9 cellular contexts compared by ENCODE assay signal in genomic region chr19:6056282-6056741, GRCh38. TPM values are rescaled to one million over a fixed set of nuclear protein-coding genes. Genes with fewer than 3 reads are reported as not detected.
A peak's percentile ranks its signal among the peaks of the same experiment; 100 is the strongest.
DNase-seq lines count a peak whose midpoint lies in the region; ATAC-seq and TF ChIP-seq lines count a peak whose summit lies in the region.
"Had no signal": no experiment of that assay in that cellular context is flagged by ENCODE, and none has a peak within 500 bp of the region (broad histone marks: within the 10 kb centered on the region; RNA-seq: fewer than 3 reads in every experiment).

No MANE protein-coding gene starts in this region.

- no peak for TF ChIP-seq EP300 in esophagus muscularis mucosa (IDR thresholded peaks at IDR 0.05)

- H3K4me1 ChIP-seq in esophagus muscularis mucosa (peaks cover 48 to 91% (median 78%) of the 10 kb centered on the region in 4 donors), osteoblast (ENCODE audit: insufficient read depth, low read length) (peaks cover 20% of the 10 kb centered on the region), aorta (ENCODE audit: control insufficient read depth in 1 of 2, insufficient read depth in 2 of 2, low read length in 2 of 2) (peaks cover 0 to 5% of the 10 kb centered on the region in 2 donors)

- peak overlapping the region; percentile 92 to 94 (median 94) for H3K27ac ChIP-seq in esophagus muscularis mucosa (replicated peaks in 1 of 4)
- peak overlapping the region; percentile 76 for H3K27ac ChIP-seq in osteoblast (ENCODE audit: low read depth, low read length)
- peak overlapping the region; percentile 76 to 88 for H3K27ac ChIP-seq in aorta (ENCODE audit: low read depth in 1 of 2, low read length in 2 of 2)

- TF ChIP-seq POLR2A in esophagus muscularis mucosa (IDR thresholded peaks at IDR 0.05; ENCODE audit: low read depth): no peak

- peak; percentile 9 for ATAC-seq in aorta (ENCODE audit: low FRiP score)

- H4K20me1 ChIP-seq in osteoblast (ENCODE audit: insufficient read depth, low read length): no peaks in the 10 kb centered on the region

- intact Hi-C loops in esophagus muscularis mucosa (cut with DNase I) (loop anchor here (2.0 kb wide), 1 partner anchor 52 kb away; no protein-coding TSS in a partner anchor), aorta (cut with DNase I) (loop anchor here (2.0 to 10.0 kb wide), 3 partner anchors 54 to 218 kb away; partner anchors contain the start of genes RFX2 (in 2 of the 2) and MLLT1 (in 1 of the 2))

- 75% methylated on average over 8 of the region's 8 CpGs for WGBS in esophagus muscularis mucosa
- WGBS in aorta, 2 donors: 77 to 78% methylated on average over 8 of the region's 8 CpGs

- H3K9me3 ChIP-seq in esophagus muscularis mucosa (no peaks in the 10 kb centered on the region), osteoblast (ENCODE audit: low read depth, low read length) (no peaks in the 10 kb centered on the region), aorta (ENCODE audit: control insufficient read depth, low read length) (no peaks in the 10 kb centered on the region)

- H2AFZ ChIP-seq in osteoblast (ENCODE audit: low read length): no peak overlapping the region

- H3K36me3 ChIP-seq in esophagus muscularis mucosa: no peaks in the 10 kb centered on the region
- H3K36me3 ChIP-seq in osteoblast (ENCODE audit: insufficient read depth, low read length): no peaks in the 10 kb centered on the region
- no peaks in the 10 kb centered on the region for H3K36me3 ChIP-seq in aorta (ENCODE audit: control insufficient read depth in 1 of 2, insufficient read depth in 2 of 2, low read length in 1 of 2)

- H3K4me3 ChIP-seq in esophagus muscularis mucosa (peak overlapping the region; percentile 37 to 42 (median 38)), osteoblast (ENCODE audit: insufficient read depth, low read length) (no peak overlapping the region), aorta (ENCODE audit: low read length in 2 of 2) (no peak overlapping the region), foreskin fibroblast (ENCODE audit: low read depth in 1 of 2, low read length in 2 of 2) (no peak overlapping the region)

- no peaks in the 10 kb centered on the region for H3K27me3 ChIP-seq in esophagus muscularis mucosa
- no peaks in the 10 kb centered on the region for H3K27me3 ChIP-seq in osteoblast (ENCODE audit: insufficient read depth, low read length)
- no peaks in the 10 kb centered on the region for H3K27me3 ChIP-seq in aorta (ENCODE audit: control insufficient read depth in 1 of 2, insufficient read depth in 2 of 2, low read length in 1 of 2)

- H3K79me2 ChIP-seq in osteoblast (ENCODE audit: insufficient read depth, low read length): no peaks in the 10 kb centered on the region

- H3K4me2 ChIP-seq in osteoblast (ENCODE audit: insufficient read depth, low read length): no peak overlapping the region

- TF ChIP-seq CTCF in esophagus muscularis mucosa (IDR thresholded peaks at IDR 0.05) (no peak), osteoblast (IDR thresholded peaks at IDR 0.05; ENCODE audit: extremely low read depth, low read depth, low read length) (no peak), foreskin fibroblast (IDR thresholded peaks at IDR 0.05; ENCODE audit: low read depth, low read length) (no peak)

- DNase-seq in activated effector memory CD4-positive, alpha-beta T cell treated with anti-CD3 and anti-CD28 coated beads, Interleukin-2, amount 50 U/mL, for 16 hours: peak; percentile 50
- no peak for DNase-seq in activated effector memory CD4-positive, alpha-beta T cell treated with Interleukin-2 at 50 U/mL for 16 hours
- no peak for DNase-seq in esophagus muscularis mucosa (ENCODE audit: extremely low spot score)
- DNase-seq in osteoblast (ENCODE audit: insufficient read length, low spot score, missing footprints): no peak
- peak in 1 of 2 donors; percentile 76 for DNase-seq in aorta
- no peak for DNase-seq in A172 (ENCODE audit: low spot score)
- DNase-seq in CD1c-positive myeloid dendritic cell (ENCODE audit: extremely low spot score): no peak
- DNase-seq in foreskin fibroblast: no peak
- DNase-seq: NCI-H1930 had no signal

RNA-seq across cellular contexts. Expression of gene RFX2, which starts 54.0 kb away (rescaled TPM):
- total RNA-seq in esophagus muscularis mucosa (10 to 100 TPM; 25.5 to 49.9 (median 32.8) TPM), osteoblast (3.8 and 6.2 TPM in 2 replicates), aorta (10 to 100 TPM; 16.6 to 26.1 TPM)
- polyA plus RNA-seq in aorta: 10 to 100 TPM in 1 of 2 donors, 1 to 10 TPM in 1; 6.5 to 12.6 TPM
- total RNA-seq in A172 (2014; rRNA removed; shearing (Covaris generic)): 10.0 and 14.8 TPM in 2 replicates

Comparison
In these comparisons a context has a peak if more than half of its experiments do, and no peak if none do; other contexts are left out.
1. H3K4me3 ChIP-seq: peak in esophagus muscularis mucosa (4 of 4); none in osteoblast (single experiment), aorta (0 of 2) and foreskin fibroblast (0 of 2).
2. Peak in every context shown above with its lines, with median percentiles within 50 percentile points of each other: H3K27ac ChIP-seq.